17 cellular contexts compared by ENCODE assay signal in genomic region chr16:88734361-88734728, GRCh38. TPM values are rescaled to one million over a fixed set of nuclear protein-coding genes. Genes with fewer than 3 reads are reported as not detected.
DNase-seq lines count a peak whose midpoint lies in the region; ATAC-seq, FAIRE-seq and TF ChIP-seq lines count a peak whose summit lies in the region.
"Had no signal": no experiment of that assay in that cellular context is flagged by ENCODE, and none has a peak within 500 bp of the region (broad histone marks: within the 10 kb centered on the region; RNA-seq: fewer than 3 reads in every experiment).

No MANE protein-coding gene starts in this region.

- TF ChIP-seq RAD21 in GM12878 (IDR thresholded peaks at IDR 0.05; ENCODE audit: insufficient read depth, low read depth, low read length): no peak

- POLR2A ChIA-PET in A673 (lab: Charles Lee; ENCODE audit: low non-redundant PET) (no interaction called here), GM12878 (lab: Charles Lee) (no interaction called here)

- peaks cover 37% of the 10 kb centered on the region for H3K36me3 ChIP-seq in A673 (ENCODE audit: insufficient read depth, low read length, poor library complexity, severe bottlenecking)
- peaks cover 9 to 48% of the 10 kb centered on the region in 2 experiments; a peak in 3 of 4 replicates for H3K36me3 ChIP-seq in GM12878 (ENCODE audit: control insufficient read depth in 2 of 2, insufficient read depth in 2 of 2, low read length in 1 of 2)

- no peaks in the 10 kb centered on the region for H3K79me2 ChIP-seq in GM12878 (ENCODE audit: control insufficient read depth, insufficient read depth, low read length)

- no peak for FAIRE-seq in GM12878 (lab: Jason Lieb, UNC)

- H3K9ac ChIP-seq in GM12878 (ENCODE audit: control insufficient read depth, insufficient read depth, low read length): no peak overlapping the region
- H3K9ac ChIP-seq: BLaER1 had no signal

- H2AFZ ChIP-seq in GM12878 (ENCODE audit: control insufficient read depth, low read depth, low read length): no peak overlapping the region

- no peak for TF ChIP-seq POLR2A in GM12878 (IDR thresholded peaks at IDR 0.05; ENCODE audit: low read depth, low read length)

- H3K27ac ChIP-seq in A673 (ENCODE audit: low read depth, low read length, poor library complexity, severe bottlenecking) (no peak overlapping the region), GM12878 (ENCODE audit: control insufficient read depth, insufficient read depth) (no peak overlapping the region)
- H3K27ac ChIP-seq: BLaER1 had no signal

- CTCF ChIA-PET in A673 (lab: Charles Lee): no interaction called here
- CTCF ChIA-PET in GM12878 (lab: Yijun Ruan, JAX): no interaction called here

- H3K27me3 ChIP-seq in A673 (replicated peaks; ENCODE audit: insufficient read depth, low read depth, low read length, poor library complexity) (no peaks in the 10 kb centered on the region), GM12878 (replicated peaks in 1 of 2; ENCODE audit: control insufficient read depth in 2 of 2, insufficient read depth in 2 of 2, low read length in 1 of 2) (no peaks in the 10 kb centered on the region)
- H3K27me3 ChIP-seq: BLaER1 had no signal

- H3K4me3 ChIP-seq in A673 (ENCODE audit: low read depth, low read length, poor library complexity, severe bottlenecking) (no peak overlapping the region), GM12878 (no peak overlapping the region)
- H3K4me3 ChIP-seq: BLaER1 had no signal

- intact Hi-C loops in A673 (cut with micrococcal nuclease; ENCODE audit: unreplicated experiment): no loop called here
- intact Hi-C loops in GM12878 (cut with micrococcal nuclease; ENCODE audit: unreplicated experiment): no loop called here

- H3K9me3 ChIP-seq in A673 (ENCODE audit: low read depth, low read length, poor library complexity, severe bottlenecking) (no peaks in the 10 kb centered on the region), GM12878 (replicated peaks; ENCODE audit: control insufficient read depth, insufficient read depth, low read length) (no peaks in the 10 kb centered on the region)
- H3K9me3 ChIP-seq: BLaER1 had no signal

- BruUV-seq in A673 (replicated peaks; lab: Mats Ljungman, UMichigan): TSS peak; percentile 39
- TSS peak; percentile 52 for BruUV-seq in GM12878 (replicated peaks; lab: Mats Ljungman, UMichigan)

- H3K4me1 ChIP-seq in A673 (ENCODE audit: insufficient read depth, low read length, poor library complexity, severe bottlenecking) (no peaks in the 10 kb centered on the region), GM12878 (ENCODE audit: control insufficient read depth, insufficient read depth, low read length) (peaks cover 3% of the 10 kb centered on the region; the same call in 1 of the 2 replicates)

- H3K4me2 ChIP-seq in GM12878 (ENCODE audit: control insufficient read depth, insufficient read depth): no peak overlapping the region
- H3K4me2 ChIP-seq: BLaER1 had no signal

- DNase-seq in A673 (ENCODE audit: low spot score): no peak
- DNase-seq in COLO668 (lab: John Stamatoyannopoulos, UW; ENCODE audit: unreplicated experiment): peak; percentile 57
- DNase-seq in GM12878 (ENCODE audit: low read depth, low spot score): no peak
- no peak for DNase-seq in HuH-7.5 (ENCODE audit: low spot score)
- DNase-seq: ACHN; CD4-positive, alpha-beta T cell; EL; GF-D8; KG1; NCI-H1092 treated with DMSO at 0.1 percent for 48 hours; NCI-H1436 treated with DMSO at 0.1 percent for 48 hours; NCI-H1930; NCI-H226; NCI-H526 had no signal

- no peak for TF ChIP-seq EP300 in GM12878 (IDR thresholded peaks at IDR 0.05; ENCODE audit: borderline replicate concordance in 1 of 2, control insufficient read depth in 1 of 2, low read depth in 2 of 2, low read length in 2 of 2)

- WGBS in GM12878 (ENCODE audit: insufficient coverage, insufficient replicate concordance, low lambda C conversion rate, missing lambda C conversion rate): 93% methylated on average over 22 of the region's 23 CpGs

- SMC1A ChIA-PET in GM12878 (lab: Charles Lee; ENCODE audit: uncharacterized antibody, unreplicated experiment): no interaction called here

- in situ Hi-C loops in GM12878 (cut with MboI): no loop called here

- RAD21 ChIA-PET in GM12878 (lab: Charles Lee; ENCODE audit: unreplicated experiment): no interaction called here

- no peaks in the 10 kb centered on the region for H4K20me1 ChIP-seq in GM12878 (ENCODE audit: control insufficient read depth, insufficient read depth)

- TF ChIP-seq CTCF in A673 (conservative IDR thresholded peaks at IDR 0.05; ENCODE audit: low read depth, low read length): no peak
- TF ChIP-seq CTCF in GM12878 (IDR thresholded peaks at IDR 0.05 in 2 of 3, conservative IDR thresholded peaks at IDR 0.05 in 1 of 3; ENCODE audit: control insufficient read depth in 2 of 3, extremely low read depth in 1 of 3, insufficient read depth in 1 of 3, low read depth in 3 of 3, low read length in 3 of 3): no peak

- ATAC-seq in GM12878 (no peak), GM19452 (IDR thresholded peaks at IDR 0.05; ENCODE audit: unreplicated experiment) (no peak)
- ATAC-seq: SK-N-SH treated with all-trans-retinoic acid at 6 μM for 48 hours had no signal

RNA-seq across cellular contexts. Expression of gene CTU2, which starts 28.0 kb away (rescaled TPM):
- 45.0 and 47.5 TPM in 2 replicates for total RNA-seq in A673 (2021)
- total RNA-seq in GM12878 (2013; cell fraction: nucleolus; rRNA removed): 16.7 and 18.4 TPM in 2 replicates
- 17.8 and 23.3 TPM in 2 replicates for total RNA-seq in GM12878 (2014; rRNA removed)
- total RNA-seq in GM12878 (2014; rRNA removed; fragmentation: Illumina TruSeq; extraction: Trizol): 11.0 and 12.2 TPM in 2 replicates
- total RNA-seq in GM12878 (2021): 44.5 and 48.5 TPM in 2 replicates
- 12.3 TPM for polyA plus RNA-seq in GM12878 (2011; ENCODE audit: low read depth)
- 6.8 and 13.2 TPM in 2 replicates for polyA plus RNA-seq in GM12878 (2011; rRNA removed)
- polyA plus RNA-seq in GM12878 (2011; cell fraction: cytosol; rRNA removed): 20.3 and 30.6 TPM in 2 replicates
- polyA plus RNA-seq in GM12878 (2011; cell fraction: nucleus; rRNA removed): 47.9 and 63.5 TPM in 2 replicates
- 12.7 and 17.5 TPM in 2 replicates for polyA plus RNA-seq in GM12878 (2012)
- 1.5 and 5.6 TPM in 2 replicates for polyA plus RNA-seq in GM12878 (2014; fragmentation: Illumina TruSeq; extraction: Trizol)
- 1 to 10 TPM in 1 of 2 experiments, under 1 TPM in 1; 0.32 to 4.0 TPM for polyA plus RNA-seq in GM12878 (2014; fragmentation: Nextera tagmentation; extraction: Ambion mirVana)
- polyA plus RNA-seq in GM12878 (2014; rRNA removed): 31.2 and 38.9 TPM in 2 replicates
- polyA plus RNA-seq in GM12878 (2016; fragmentation: Nextera tagmentation; extraction: Ambion mirVana): 10 to 100 TPM; 33.2 to 43.4 TPM
- polyA minus RNA-seq in GM12878 (2011; rRNA and poly(A)+ RNA removed): 6.7 and 19.8 TPM in 2 replicates
- polyA minus RNA-seq in GM12878 (2011; cell fraction: cytosol; rRNA and poly(A)+ RNA removed): 14.7 and 16.6 TPM in 2 replicates
- 15.8 and 23.2 TPM in 2 replicates for polyA minus RNA-seq in GM12878 (2011; cell fraction: nucleus; rRNA and poly(A)+ RNA removed)

RNA-seq across cellular contexts. Expression of gene RNF166, which starts 28.1 kb away (rescaled TPM):
- total RNA-seq in A673 (2021) (32.3 and 36.3 TPM in 2 replicates), GM12878 (2014; rRNA removed) (23.3 and 26.4 TPM in 2 replicates), GM12878 (2014; rRNA removed; fragmentation: Illumina TruSeq; extraction: Trizol) (5.2 and 6.4 TPM in 2 replicates), GM12878 (2021) (24.5 and 29.8 TPM in 2 replicates)
- 28.0 and 31.3 TPM in 2 replicates for total RNA-seq in GM12878 (2013; cell fraction: nucleolus; rRNA removed)
- polyA plus RNA-seq in GM12878 (2011; ENCODE audit: low read depth): 4.3 TPM
- polyA plus RNA-seq in GM12878 (2011; rRNA removed) (4.8 and 8.3 TPM in 2 replicates), GM12878 (2014; fragmentation: Illumina TruSeq; extraction: Trizol) (1.7 and 5.3 TPM in 2 replicates), GM12878 (2014; fragmentation: Nextera tagmentation; extraction: Ambion mirVana) (1 to 10 TPM in 1 of 2 experiments, under 1 TPM in 1; 0.48 to 1.3 TPM), GM12878 (2014; rRNA removed) (32.8 and 35.2 TPM in 2 replicates), GM12878 (2016; fragmentation: Nextera tagmentation; extraction: Ambion mirVana) (10 to 100 TPM; 15.8 to 16.5 TPM)
- 10.1 and 17.1 TPM in 2 replicates for polyA plus RNA-seq in GM12878 (2011; cell fraction: cytosol; rRNA removed)
- polyA plus RNA-seq in GM12878 (2011; cell fraction: nucleus; rRNA removed): 112 and 135 TPM in 2 replicates
- 10.8 and 13.5 TPM in 2 replicates for polyA plus RNA-seq in GM12878 (2012)
- polyA minus RNA-seq in GM12878 (2011; rRNA and poly(A)+ RNA removed): 4.8 and 16.4 TPM in 2 replicates
- 9.6 and 9.8 TPM in 2 replicates for polyA minus RNA-seq in GM12878 (2011; cell fraction: cytosol; rRNA and poly(A)+ RNA removed)
- 22.8 and 28.5 TPM in 2 replicates for polyA minus RNA-seq in GM12878 (2011; cell fraction: nucleus; rRNA and poly(A)+ RNA removed)

RNA-seq across cellular contexts. Expression of gene SNAI3, which starts 48.0 kb away (rescaled TPM):
- total RNA-seq in A673 (2021): not detected in 2 replicates
- 2.4 and 3.1 TPM in 2 replicates for total RNA-seq in GM12878 (2013; cell fraction: nucleolus; rRNA removed)
- total RNA-seq in GM12878 (2014; rRNA removed): 4.7 and 6.5 TPM in 2 replicates
- total RNA-seq in GM12878 (2014; rRNA removed; fragmentation: Illumina TruSeq; extraction: Trizol): 1.2 and 1.7 TPM in 2 replicates
- 5.7 and 7.4 TPM in 2 replicates for total RNA-seq in GM12878 (2021)
- polyA plus RNA-seq in GM12878 (2011; ENCODE audit: low read depth): 1.5 TPM
- 0.53 and 1.5 TPM in 2 replicates for polyA plus RNA-seq in GM12878 (2011; rRNA removed)
- 2.0 and 3.2 TPM in 2 replicates for polyA plus RNA-seq in GM12878 (2011; cell fraction: cytosol; rRNA removed)
- polyA plus RNA-seq in GM12878 (2011; cell fraction: nucleus; rRNA removed): 4.2 TPM in 2 replicates
- polyA plus RNA-seq in GM12878 (2012): 2.6 and 2.8 TPM in 2 replicates
- 0.10 and 1.4 TPM in 2 replicates for polyA plus RNA-seq in GM12878 (2014; fragmentation: Illumina TruSeq; extraction: Trizol)
- under 1 TPM; 0.21 to 0.26 TPM for polyA plus RNA-seq in GM12878 (2014; fragmentation: Nextera tagmentation; extraction: Ambion mirVana)
- 4.3 and 6.6 TPM in 2 replicates for polyA plus RNA-seq in GM12878 (2014; rRNA removed)
- polyA plus RNA-seq in GM12878 (2016; fragmentation: Nextera tagmentation; extraction: Ambion mirVana): 1 to 10 TPM; 6.2 to 7.1 TPM
- 1.1 and 2.2 TPM in 2 replicates for polyA minus RNA-seq in GM12878 (2011; rRNA and poly(A)+ RNA removed)
- polyA minus RNA-seq in GM12878 (2011; cell fraction: cytosol; rRNA and poly(A)+ RNA removed): 2.3 and 2.4 TPM in 2 replicates
- polyA minus RNA-seq in GM12878 (2011; cell fraction: nucleus; rRNA and poly(A)+ RNA removed): 0.97 and 2.1 TPM in 2 replicates

RNA-seq across cellular contexts. Expression of gene PIEZO1, which starts 50.7 kb away (rescaled TPM):
- 174 and 182 TPM in 2 replicates for total RNA-seq in A673 (2021)
- 218 and 234 TPM in 2 replicates for total RNA-seq in GM12878 (2013; cell fraction: nucleolus; rRNA removed)
- 96.3 and 106 TPM in 2 replicates for total RNA-seq in GM12878 (2014; rRNA removed)
- total RNA-seq in GM12878 (2014; rRNA removed; fragmentation: Illumina TruSeq; extraction: Trizol): 21.8 and 30.6 TPM in 2 replicates
- total RNA-seq in GM12878 (2021): 146 and 169 TPM in 2 replicates
- 55.6 TPM for polyA plus RNA-seq in GM12878 (2011; ENCODE audit: low read depth)
- 15.2 and 28.0 TPM in 2 replicates for polyA plus RNA-seq in GM12878 (2011; rRNA removed)
- polyA plus RNA-seq in GM12878 (2011; cell fraction: cytosol; rRNA removed): 47.6 and 77.5 TPM in 2 replicates
- polyA plus RNA-seq in GM12878 (2011; cell fraction: nucleus; rRNA removed): 493 and 679 TPM in 2 replicates
- polyA plus RNA-seq in GM12878 (2012): 77.9 and 106 TPM in 2 replicates
- 17.0 and 39.9 TPM in 2 replicates for polyA plus RNA-seq in GM12878 (2014; fragmentation: Illumina TruSeq; extraction: Trizol)
- polyA plus RNA-seq in GM12878 (2014; fragmentation: Nextera tagmentation; extraction: Ambion mirVana): 1 to 10 TPM; 1.3 to 7.2 TPM
- 116 and 167 TPM in 2 replicates for polyA plus RNA-seq in GM12878 (2014; rRNA removed)
- polyA plus RNA-seq in GM12878 (2016; fragmentation: Nextera tagmentation; extraction: Ambion mirVana): 10 to 100 TPM; 31.1 to 35.6 TPM
- 39.4 and 60.9 TPM in 2 replicates for polyA minus RNA-seq in GM12878 (2011; rRNA and poly(A)+ RNA removed)
- polyA minus RNA-seq in GM12878 (2011; cell fraction: cytosol; rRNA and poly(A)+ RNA removed): 27.0 and 30.1 TPM in 2 replicates
- 81.4 and 144 TPM in 2 replicates for polyA minus RNA-seq in GM12878 (2011; cell fraction: nucleus; rRNA and poly(A)+ RNA removed)
